ENCODE assay signal across 9 cellular contexts in genomic region chr1:150875197-150876110, GRCh38. TPM values are rescaled to one million over a fixed set of nuclear protein-coding genes. Genes with fewer than 3 reads are reported as not detected.
DNase-seq lines count a peak whose midpoint lies in the region; ATAC-seq and TF ChIP-seq lines count a peak whose summit lies in the region.
"Had no signal": no experiment of that assay in that cellular context is flagged by ENCODE, and none has a peak within 500 bp of the region (broad histone marks: within the 10 kb centered on the region; RNA-seq: fewer than 3 reads in every experiment).

No MANE protein-coding gene starts in this region.

- peaks cover 7% of the 10 kb centered on the region for H3K4me1 Mint-ChIP-seq in Caco-2 (ENCODE audit: low read depth, unreplicated experiment)
- H3K4me1 Mint-ChIP-seq in stimulated activated naive B cell treated with anti-CD40 and anti-IgM and Interleukin-4, amounts not matched to agents 10 μg/mL and 1 μg/mL and 100 μg/mL, for 72 hours: peaks cover 12 to 23% of the 10 kb centered on the region in 2 donors

- CTCF ChIA-PET in Caco-2 (lab: Charles Lee): no interaction called here

- peak overlapping the region; percentile 86 for H3K27ac Mint-ChIP-seq in Caco-2 (ENCODE audit: unreplicated experiment)
- H3K27ac Mint-ChIP-seq in stimulated activated naive B cell treated with anti-CD40 and anti-IgM and Interleukin-4, amounts not matched to agents 10 μg/mL and 1 μg/mL and 100 μg/mL, for 72 hours: peak overlapping the region; percentile 97

- H3K4me1 ChIP-seq in Caco-2: peaks cover 12% of the 10 kb centered on the region; the same call in 1 of the 2 replicates

- ATAC-seq in stimulated activated naive B cell treated with anti-CD40 and anti-IgM and Interleukin-4, amounts not matched to agents 10 μg/mL and 1 μg/mL and 100 μg/mL, for 72 hours (replicated peaks): no peak
- ATAC-seq in HG03460 (IDR thresholded peaks at IDR 0.05; ENCODE audit: unreplicated experiment): no peak
- no peak for ATAC-seq in HG02870 (IDR thresholded peaks at IDR 0.05; ENCODE audit: unreplicated experiment)
- no peak for ATAC-seq in HG03354 (IDR thresholded peaks at IDR 0.05; ENCODE audit: poor library complexity, severe bottlenecking, unreplicated experiment)

- H3K4me3 Mint-ChIP-seq in Caco-2 (ENCODE audit: unreplicated experiment): peak overlapping the region; percentile 81
- H3K4me3 Mint-ChIP-seq in stimulated activated naive B cell treated with anti-CD40 and anti-IgM and Interleukin-4, amounts not matched to agents 10 μg/mL and 1 μg/mL and 100 μg/mL, for 72 hours: peak overlapping the region; percentile 88 to 91

- no peaks in the 10 kb centered on the region for H3K9me3 Mint-ChIP-seq in Caco-2 (ENCODE audit: unreplicated experiment)
- no peaks in the 10 kb centered on the region for H3K9me3 Mint-ChIP-seq in stimulated activated naive B cell treated with anti-CD40 and anti-IgM and Interleukin-4, amounts not matched to agents 10 μg/mL and 1 μg/mL and 100 μg/mL, for 72 hours

- no peaks in the 10 kb centered on the region for H3K27me3 Mint-ChIP-seq in Caco-2 (ENCODE audit: insufficient read depth, unreplicated experiment)
- no peaks in the 10 kb centered on the region for H3K27me3 Mint-ChIP-seq in stimulated activated naive B cell treated with anti-CD40 and anti-IgM and Interleukin-4, amounts not matched to agents 10 μg/mL and 1 μg/mL and 100 μg/mL, for 72 hours

- no peaks in the 10 kb centered on the region for H3K9me3 ChIP-seq in Caco-2

- TF ChIP-seq CTCF in Caco-2 (IDR thresholded peaks at IDR 0.05; ENCODE audit: insufficient read depth in 1 of 2, low read depth in 1 of 2, low read length in 1 of 2, severe bottlenecking in 1 of 2, unreplicated experiment in 1 of 2): no peak

- DNase-seq in Caco-2: no peak
- DNase-seq in HuH-7.5 (ENCODE audit: low spot score): peak; percentile 35
- peak; percentile 3 for DNase-seq in astrocyte of the hippocampus (ENCODE audit: low read depth, low spot score)
- DNase-seq in inferior parietal cortex (ENCODE audit: extremely low spot score): peak; percentile 40
- DNase-seq in stimulated activated naive B cell treated with anti-CD40 and anti-IgM and Interleukin-4, amounts not matched to agents 10 μg/mL and 1 μg/mL and 100 μg/mL, for 72 hours: no peak

- peak overlapping the region; percentile 83 for H3K4me3 ChIP-seq in Caco-2 (ENCODE audit: low read depth, low read length)

- H3K36me3 ChIP-seq in Caco-2 (ENCODE audit: control insufficient read depth, insufficient read depth, low read length): no peaks in the 10 kb centered on the region

- H3K36me3 Mint-ChIP-seq in Caco-2 (ENCODE audit: insufficient read depth, unreplicated experiment): peaks cover 18% of the 10 kb centered on the region
- peaks cover 13 to 14% of the 10 kb centered on the region in 2 donors for H3K36me3 Mint-ChIP-seq in stimulated activated naive B cell treated with anti-CD40 and anti-IgM and Interleukin-4, amounts not matched to agents 10 μg/mL and 1 μg/mL and 100 μg/mL, for 72 hours

- H3K27me3 ChIP-seq in Caco-2 (replicated peaks; ENCODE audit: control insufficient read depth, insufficient read depth, low read length): no peaks in the 10 kb centered on the region

- BruUV-seq in Caco-2 (replicated peaks; lab: Mats Ljungman, UMichigan): TSS peak; percentile 49

- POLR2A ChIA-PET in Caco-2 (lab: Charles Lee): no interaction called here

- intact Hi-C loops in Caco-2 (cut with micrococcal nuclease; ENCODE audit: unreplicated experiment): loop anchor here (1.0 to 5.0 kb wide), 3 partner anchors 51 to 107 kb away; partner anchors contain the start of genes ANXA9 and SETDB1

RNA-seq across cellular contexts. Expression of gene ARNT, which starts 0.9 kb away (rescaled TPM):
- 33.8 and 36.1 TPM in 2 replicates for total RNA-seq in Caco-2 (2022)

RNA-seq across cellular contexts. Expression of gene CTXND2, which starts 11.5 kb away (rescaled TPM):
- not detected in 2 replicates for total RNA-seq in Caco-2 (2022)
- total RNA-seq: RPMI7951 had no signal

RNA-seq across cellular contexts. Expression of gene SETDB1, which starts 50.7 kb away (rescaled TPM):
- total RNA-seq in Caco-2 (2022): 45.0 and 46.7 TPM in 2 replicates

Comparison
In these comparisons a context has a peak if more than half of its experiments do, and no peak if none do; other contexts are left out.
1. DNase-seq: peak in HuH-7.5 (single experiment), astrocyte of the hippocampus (single experiment) and inferior parietal cortex (single experiment); none in Caco-2 (0 of 2) and stimulated activated naive B cell treated with anti-CD40 and anti-IgM and Interleukin-4, amounts not matched to agents 10 μg/mL and 1 μg/mL and 100 μg/mL, for 72 hours (single experiment).